In the genomic region with DNA sequence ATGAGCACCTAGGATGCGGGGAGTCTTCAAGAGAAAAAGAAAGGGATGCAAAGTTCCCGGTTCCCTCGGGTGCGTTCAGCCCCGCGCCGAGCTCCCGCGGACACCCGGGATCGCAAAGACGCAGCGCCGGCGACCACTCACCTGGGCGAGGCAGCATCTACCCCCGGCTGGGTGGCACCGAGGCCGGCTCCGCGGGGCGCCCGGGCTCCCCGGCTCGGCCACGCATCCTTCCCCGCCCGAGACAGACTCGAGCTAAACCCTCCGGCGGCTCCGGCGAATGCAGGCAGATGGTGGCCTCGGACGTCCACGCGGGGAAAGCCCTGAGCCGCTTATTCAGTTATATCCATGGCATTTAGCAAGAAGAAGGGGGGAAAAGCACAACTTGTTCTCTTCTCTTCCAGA, we compare ENCODE assay signal across 7 cellular contexts. TPM values are rescaled to one million over a fixed set of nuclear protein-coding genes. Genes with fewer than 3 reads are reported as not detected.
DNase-seq lines count a peak whose midpoint lies in the region; ATAC-seq and TF ChIP-seq lines count a peak whose summit lies in the region.

No MANE protein-coding gene starts in this region.

- H3K9me2 ChIP-seq in GM23338 (ENCODE audit: insufficient read depth) (0 out of 2 replicates have a peak, but pooled peaks cover 3% of the 10 kb centered on the region), SK-N-SH (no peaks in the 10 kb centered on the region)

- POLR2A ChIA-PET in SK-N-SH (lab: Yijun Ruan, JAX): interaction anchor here (0.6 to 1.2 kb wide), 5 partner anchors 66 to 524 kb away, joined by 3 to 5 read pairs (median 4); no protein-coding TSS in a partner anchor

- peak overlapping the region; percentile 92 for H3K4me2 ChIP-seq in GM23338
- H3K4me2 ChIP-seq in SK-N-SH: peak overlapping the region; percentile 82

- H3K9me3 ChIP-seq in SK-N-SH: no peaks in the 10 kb centered on the region

- peaks cover 30% of the 10 kb centered on the region for H3K4me1 ChIP-seq in GM23338 (ENCODE audit: insufficient read depth)
- peaks cover 0 to 38% of the 10 kb centered on the region in 2 experiments; a peak in 2 of 4 replicates for H3K4me1 ChIP-seq in SK-N-SH (ENCODE audit: control insufficient read depth in 1 of 2, insufficient read depth in 2 of 2, low read depth in 1 of 2, low read length in 1 of 2)

- peak overlapping the region; percentile 87 for H2AFZ ChIP-seq in GM23338
- H2AFZ ChIP-seq in SK-N-SH (ENCODE audit: low read depth): no peak overlapping the region

- peaks cover 16% of the 10 kb centered on the region; the same call in 1 of the 2 replicates for H3K79me2 ChIP-seq in GM23338 (replicated peaks; ENCODE audit: insufficient read depth)
- no peaks in the 10 kb centered on the region for H3K79me2 ChIP-seq in SK-N-SH (ENCODE audit: insufficient read depth)

- H3K27ac ChIP-seq in GM23338 (ENCODE audit: low read depth): no peak overlapping the region
- H3K27ac ChIP-seq in SK-N-SH (ENCODE audit: low read depth in 2 of 2, low read length in 1 of 2): peak overlapping the region in 1 of 2 experiments; percentile 82; a peak in 2 of 4 replicates

- peaks cover 41% of the 10 kb centered on the region for H3K4me1 Mint-ChIP-seq in GM23338

- H3K9me3 Mint-ChIP-seq in GM23338: no peaks in the 10 kb centered on the region

- CTCF ChIA-PET in SK-N-SH (lab: Yijun Ruan, JAX): interaction anchor here (0.5 to 5.4 kb wide), 62 partner anchors 8 to 622 kb away, joined by 3 to 65 read pairs (median 6); no protein-coding TSS in a partner anchor

- WGBS in SK-N-SH (ENCODE audit: low lambda C conversion rate): 4% methylated on average over 19 of the region's 38 CpGs

- H3K4me3 ChIP-seq in GM23338 (peak overlapping the region; percentile 79), SK-N-SH (ENCODE audit: low read depth in 2 of 2, low read length in 1 of 2) (peak overlapping the region; percentile 48 to 61; a peak in 3 of 4 replicates), foreskin fibroblast (ENCODE audit: low read depth in 1 of 2, low read length in 2 of 2) (peak overlapping the region; percentile 46 to 49)

- ATAC-seq in GM23338 (no peak), GM18517 (IDR thresholded peaks at IDR 0.05; ENCODE audit: unreplicated experiment) (no peak)

- H3K4me3 Mint-ChIP-seq in GM23338: peak overlapping the region; percentile 91

- H3K27me3 Mint-ChIP-seq in GM23338 (ENCODE audit: insufficient read depth, low read depth, poor library complexity): peaks cover 21% of the 10 kb centered on the region

- H3K27me3 ChIP-seq in GM23338 (ENCODE audit: insufficient read depth): peaks cover 32% of the 10 kb centered on the region
- H3K27me3 ChIP-seq in SK-N-SH (ENCODE audit: insufficient read depth): peaks cover 20% of the 10 kb centered on the region; the same call in 1 of the 2 replicates

- DNase-seq in GM23338 (ENCODE audit: low spot score): no peak
- DNase-seq in SK-N-SH: peak; percentile 72
- DNase-seq in foreskin fibroblast: no peak
- peak; percentile 77 for DNase-seq in retina
- DNase-seq in SHP77 treated with DMSO at 0.1 percent for 48 hours (lab: John Stamatoyannopoulos, UW): no peak
- no peak for DNase-seq in OCI-M2 (lab: John Stamatoyannopoulos, UW; ENCODE audit: unreplicated experiment)

- TF ChIP-seq EP300 in SK-N-SH (IDR thresholded peaks at IDR 0.05; ENCODE audit: borderline replicate concordance in 1 of 2, low read depth in 1 of 2, low read length in 1 of 2): no peak

- H3F3A ChIP-seq in GM23338 (replicated peaks; ENCODE audit: low read depth) (no peaks in the 10 kb centered on the region), SK-N-SH (replicated peaks; ENCODE audit: insufficient read depth) (no peaks in the 10 kb centered on the region)

- H3K9ac ChIP-seq in SK-N-SH: no peak overlapping the region

- no peak overlapping the region for H3K27ac Mint-ChIP-seq in GM23338

- TF ChIP-seq CTCF in GM23338 (conservative IDR thresholded peaks at IDR 0.05; ENCODE audit: low read depth in 2 of 2) (no peak), SK-N-SH (IDR thresholded peaks at IDR 0.05) (no peak), foreskin fibroblast (IDR thresholded peaks at IDR 0.05; ENCODE audit: low read depth, low read length) (no peak)

- H3K36me3 ChIP-seq in GM23338 (ENCODE audit: insufficient read depth) (no peaks in the 10 kb centered on the region), SK-N-SH (replicated peaks in 1 of 2; ENCODE audit: control insufficient read depth in 1 of 2, insufficient read depth in 2 of 2, low read length in 1 of 2) (no peaks in the 10 kb centered on the region)

- H3K36me3 Mint-ChIP-seq in GM23338 (ENCODE audit: low read depth): no peaks in the 10 kb centered on the region

- no peak for TF ChIP-seq RAD21 in SK-N-SH (IDR thresholded peaks at IDR 0.05; ENCODE audit: low read length)

- H4K20me1 ChIP-seq in GM23338 (replicated peaks; ENCODE audit: insufficient read depth): no peaks in the 10 kb centered on the region
- no peaks in the 10 kb centered on the region for H4K20me1 ChIP-seq in SK-N-SH (ENCODE audit: insufficient read depth)

TF ChIP-seq in SK-N-SH, 30 proteins besides CTCF, POLR2A, EP300 and RAD21:
- TF ChIP-seq MEF2A (IDR thresholded peaks at IDR 0.05; ENCODE audit: borderline replicate concordance, low read depth) (no peak), GABPA (IDR thresholded peaks at IDR 0.05; ENCODE audit: low read depth) (no peak), POLR2AphosphoS5 (IDR thresholded peaks at IDR 0.05; ENCODE audit: low read depth, low read length) (no peak), CHD2 (IDR thresholded peaks at IDR 0.05; ENCODE audit: low read length, partially characterized antibody) (no peak), NRF1 (IDR thresholded peaks at IDR 0.05; ENCODE audit: low read depth, low read length) (no peak), MXI1 (IDR thresholded peaks at IDR 0.05; ENCODE audit: low read depth, low read length) (no peak), REST (IDR thresholded peaks at IDR 0.05; ENCODE audit: low read depth, low read length) (no peak), GATA2 (CRISPR knock-in tag; IDR thresholded peaks at IDR 0.05) (no peak), EZH2phosphoT487 (IDR thresholded peaks at IDR 0.05; ENCODE audit: borderline replicate concordance, low read depth) (no peak), SMC3 (IDR thresholded peaks at IDR 0.05; ENCODE audit: low read depth, low read length) (no peak), USF2 (IDR thresholded peaks at IDR 0.05; ENCODE audit: borderline replicate concordance, low read depth, low read length) (no peak), RXRA (IDR thresholded peaks at IDR 0.05; ENCODE audit: borderline replicate concordance, low read depth) (no peak), JUND (IDR thresholded peaks at IDR 0.05) (no peak)

RNA-seq across cellular contexts. Expression of gene LRFN2, which starts 0.4 kb away (rescaled TPM):
- 2.5 and 2.6 TPM in 2 replicates for total RNA-seq in GM23338 (2014; rRNA removed; shearing (Covaris generic))
- polyA plus RNA-seq in GM23338 (2016; fragmentation: Nextera tagmentation; extraction: Ambion mirVana) (0.29 and 0.83 TPM in 2 replicates), SK-N-SH (2012; rRNA removed) (0.02 and 0.13 TPM in 2 replicates)
- 0.05 and 0.18 TPM in 2 replicates for polyA plus RNA-seq in SK-N-SH (2012; cell fraction: cytosol; rRNA removed)
- polyA plus RNA-seq in SK-N-SH (2012; cell fraction: nucleus; rRNA removed): 0.06 and 0.15 TPM in 2 replicates

Comparison
In these comparisons a context has a peak if more than half of its experiments do, and no peak if none do; other contexts are left out.
1. DNase-seq: peak in SK-N-SH (single experiment) and retina (single experiment); none in GM23338 (single experiment), foreskin fibroblast (0 of 2), SHP77 treated with DMSO at 0.1 percent for 48 hours (single experiment) and OCI-M2 (single experiment).
2. Peak in every context shown above with its lines, with median percentiles within 50 percentile points of each other: H3K4me3 ChIP-seq.